ENCODE assay signal across 24 cellular contexts in the genomic region with DNA sequence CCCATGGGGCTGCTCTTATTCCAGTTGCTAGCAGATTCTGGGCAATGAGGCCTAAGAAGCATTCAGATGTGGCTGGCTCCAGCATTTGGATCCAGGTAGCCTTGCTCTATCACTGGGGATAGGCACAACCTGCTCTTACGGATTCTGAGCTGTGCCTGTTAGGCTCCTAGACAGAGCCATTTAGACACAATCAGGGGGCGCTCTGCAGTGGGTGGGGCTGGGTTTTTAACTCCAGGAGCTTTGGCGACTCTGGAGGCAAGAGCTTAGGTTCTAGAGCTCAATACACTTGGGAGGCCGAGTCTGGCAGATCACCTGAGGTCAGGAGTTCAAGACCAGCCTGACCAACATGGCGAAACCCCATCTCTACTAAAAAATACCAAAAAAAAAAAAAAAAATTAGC. TPM values are rescaled to one million over a fixed set of nuclear protein-coding genes. Genes with fewer than 3 reads are reported as not detected.
A peak's percentile ranks its signal among the peaks of the same experiment; 100 is the strongest.
DNase-seq lines count a peak whose midpoint lies in the region; ATAC-seq and TF ChIP-seq lines count a peak whose summit lies in the region.
"Had no signal": no experiment of that assay in that cellular context is flagged by ENCODE, and none has a peak within 500 bp of the region (broad histone marks: within the 10 kb centered on the region; RNA-seq: fewer than 3 reads in every experiment).

No MANE protein-coding gene starts in this region.

- no peaks in the 10 kb centered on the region for H3K9me3 ChIP-seq in DOHH2 (ENCODE audit: control insufficient read depth, insufficient read depth, low read length)
- H3K9me3 ChIP-seq in Karpas-422 (ENCODE audit: low read length): no peaks in the 10 kb centered on the region
- H3K9me3 ChIP-seq in neural progenitor cell (ENCODE audit: low read depth): no peaks in the 10 kb centered on the region
- H3K9me3 ChIP-seq in tibial artery: no peaks in the 10 kb centered on the region
- H3K9me3 ChIP-seq: suprapubic skin had no signal

- TF ChIP-seq CTCF in DOHH2 (IDR thresholded peaks at IDR 0.05; ENCODE audit: low read depth, low read length, poor library complexity, severe bottlenecking) (peak; percentile 30), brain microvascular endothelial cell (IDR thresholded peaks at IDR 0.05; ENCODE audit: low read depth, low read length, missing control alignments) (peak; percentile 47), neural progenitor cell (IDR thresholded peaks at IDR 0.05) (peak; percentile 50), tibial artery (IDR thresholded peaks at IDR 0.05) (no peak)

- H3K27me3 ChIP-seq in DOHH2 (ENCODE audit: control insufficient read depth, low read length): no peaks in the 10 kb centered on the region
- no peaks in the 10 kb centered on the region for H3K27me3 ChIP-seq in Karpas-422 (ENCODE audit: low read length)
- no peaks in the 10 kb centered on the region for H3K27me3 ChIP-seq in brain microvascular endothelial cell (replicated peaks)
- no peaks in the 10 kb centered on the region for H3K27me3 ChIP-seq in neural progenitor cell
- H3K27me3 ChIP-seq in tibial artery: peaks cover 0 to 20% of the 10 kb centered on the region in 2 donors
- H3K27me3 ChIP-seq: suprapubic skin had no signal

- ATAC-seq in left lobe of liver: no peak
- ATAC-seq: activated T-cell treated with anti-CD3 and anti-CD28 coated beads, Interleukin-2, amount 50 U/mL, for 72 hours; effector memory CD8-positive, alpha-beta T cell had no signal

- H3K4me1 ChIP-seq in DOHH2 (ENCODE audit: control insufficient read depth, low read length) (no peaks in the 10 kb centered on the region), Karpas-422 (ENCODE audit: low read length) (peaks cover 12% of the 10 kb centered on the region), neural progenitor cell (peaks cover 33% of the 10 kb centered on the region), tibial artery (no peaks in the 10 kb centered on the region)
- H3K4me1 ChIP-seq: suprapubic skin had no signal

- H3K4me3 ChIP-seq in DOHH2 (ENCODE audit: low read length) (no peak overlapping the region), Karpas-422 (ENCODE audit: low read length) (no peak overlapping the region), brain microvascular endothelial cell (ENCODE audit: low read depth, low read length) (no peak overlapping the region), neural progenitor cell (no peak overlapping the region), tibial artery (no peak overlapping the region)
- H3K4me3 ChIP-seq: SK-N-MC, suprapubic skin had no signal

- H3K36me3 Mint-ChIP-seq in neural progenitor cell: peaks cover 2% of the 10 kb centered on the region
- H3K36me3 Mint-ChIP-seq: activated naive CD8-positive, alpha-beta T cell had no signal

- intact Hi-C loops in tibial artery (cut with DNase I; ENCODE audit: low total_unique reads): no loop called here

- in situ Hi-C loops in brain microvascular endothelial cell (cut with HindIII; ENCODE audit: low pct_ligation_motif_present, low sequenced_read_pairs): no loop called here

- H3K9me2 ChIP-seq in DOHH2 (replicated peaks; ENCODE audit: control insufficient read depth, low read length) (no peaks in the 10 kb centered on the region), Karpas-422 (replicated peaks; ENCODE audit: insufficient read depth, low read length) (no peaks in the 10 kb centered on the region)

- H3K27me3 Mint-ChIP-seq in neural progenitor cell (ENCODE audit: insufficient read depth, low read depth): peaks cover 18% of the 10 kb centered on the region
- H3K27me3 Mint-ChIP-seq: activated naive CD8-positive, alpha-beta T cell had no signal

- H3K79me2 ChIP-seq in DOHH2 (ENCODE audit: control insufficient read depth, low read length): no peaks in the 10 kb centered on the region
- H3K79me2 ChIP-seq in Karpas-422 (ENCODE audit: low read length): no peaks in the 10 kb centered on the region
- no peaks in the 10 kb centered on the region for H3K79me2 ChIP-seq in neural progenitor cell (ENCODE audit: low read depth)

- H3K4me1 Mint-ChIP-seq in neural progenitor cell: peaks cover 50% of the 10 kb centered on the region

- H4K20me1 ChIP-seq in DOHH2 (ENCODE audit: control insufficient read depth, insufficient read depth, low read depth, low read length) (no peaks in the 10 kb centered on the region), Karpas-422 (ENCODE audit: insufficient read depth, low read depth, low read length) (no peaks in the 10 kb centered on the region), neural progenitor cell (ENCODE audit: low read depth) (peaks cover 8% of the 10 kb centered on the region)

- H3K4me3 Mint-ChIP-seq in neural progenitor cell: no peak overlapping the region
- H3K4me3 Mint-ChIP-seq: activated naive CD8-positive, alpha-beta T cell; activated T-cell treated with anti-CD3 and anti-CD28 coated beads, Interleukin-2, amount 50 U/mL, for 72 hours; effector memory CD8-positive, alpha-beta T cell had no signal

- H3K36me3 ChIP-seq in DOHH2 (ENCODE audit: control insufficient read depth, low read length): no peaks in the 10 kb centered on the region
- no peaks in the 10 kb centered on the region for H3K36me3 ChIP-seq in Karpas-422 (ENCODE audit: insufficient read depth, low read length)
- H3K36me3 ChIP-seq in brain microvascular endothelial cell (replicated peaks): no peaks in the 10 kb centered on the region
- H3K36me3 ChIP-seq in neural progenitor cell: no peaks in the 10 kb centered on the region
- no peaks in the 10 kb centered on the region for H3K36me3 ChIP-seq in tibial artery
- H3K36me3 ChIP-seq: suprapubic skin had no signal

- DNase-seq in Karpas-422 (peak; percentile 67), brain microvascular endothelial cell (no peak), neural progenitor cell (ENCODE audit: low spot score) (peak; percentile 47), SK-N-DZ (ENCODE audit: low spot score) (no peak), tibial artery (no peak), NCI-H1694 treated with DMSO at 0.1 percent for 48 hours (lab: John Stamatoyannopoulos, UW) (no peak), left lobe of liver (ENCODE audit: low spot score) (no peak)
- DNase-seq: activated CD4-positive, alpha-beta T cell treated with anti-CD3 and anti-CD28 coated beads, Interleukin-2, amount 50 U/mL, for 4 hours; activated T-cell treated with anti-CD3 and anti-CD28 coated beads, Interleukin-2, amount 50 U/mL, for 72 hours; central memory CD4-positive, alpha-beta T cell; effector memory CD8-positive, alpha-beta T cell; NCI-H1105; NCI-H226; stimulated activated CD4-positive, alpha-beta T cell treated with anti-CD3 and anti-CD28 coated beads, Interleukin-4, amount 100 ng/mL, for 1 hour; stimulated activated CD8-positive, alpha-beta memory T cell treated with anti-CD3 and anti-CD28 coated beads, Interleukin-4, amount 100 ng/mL, for 48 hours had no signal

- H2AFZ ChIP-seq in Karpas-422 (ENCODE audit: low read length): no peak overlapping the region
- no peak overlapping the region for H2AFZ ChIP-seq in neural progenitor cell (replicated peaks)

- H3K27ac ChIP-seq in DOHH2 (ENCODE audit: low read depth, low read length): no peak overlapping the region
- no peak overlapping the region for H3K27ac ChIP-seq in Karpas-422 (ENCODE audit: low read length)
- H3K27ac ChIP-seq in brain microvascular endothelial cell: no peak overlapping the region
- H3K27ac ChIP-seq in neural progenitor cell: no peak overlapping the region
- H3K27ac ChIP-seq in tibial artery: no peak overlapping the region
- H3K27ac ChIP-seq: HL-60, SK-N-MC, suprapubic skin had no signal

- H3K27ac Mint-ChIP-seq in neural progenitor cell: no peak overlapping the region
- H3K27ac Mint-ChIP-seq: activated naive CD8-positive, alpha-beta T cell; activated T-cell treated with anti-CD3 and anti-CD28 coated beads, Interleukin-2, amount 50 U/mL, for 72 hours; effector memory CD8-positive, alpha-beta T cell had no signal

- H3K4me2 ChIP-seq in DOHH2 (ENCODE audit: low read length) (no peak overlapping the region), Karpas-422 (ENCODE audit: low read depth, low read length, poor library complexity, severe bottlenecking) (no peak overlapping the region), neural progenitor cell (no peak overlapping the region)

- no peaks in the 10 kb centered on the region for H3K9me3 Mint-ChIP-seq in neural progenitor cell
- H3K9me3 Mint-ChIP-seq: activated T-cell treated with anti-CD3 and anti-CD28 coated beads, Interleukin-2, amount 50 U/mL, for 72 hours; effector memory CD8-positive, alpha-beta T cell had no signal

- no peaks in the 10 kb centered on the region for H3F3A ChIP-seq in DOHH2 (ENCODE audit: control insufficient read depth, insufficient read depth)
- H3F3A ChIP-seq in neural progenitor cell (ENCODE audit: low read depth): peaks cover 26% of the 10 kb centered on the region

- H3K9ac ChIP-seq in Karpas-422 (ENCODE audit: low read length) (no peak overlapping the region), neural progenitor cell (no peak overlapping the region)

RNA-seq across cellular contexts. Expression of gene KCNC1, which starts 32.0 kb away (rescaled TPM):
- total RNA-seq in Karpas-422 (2014; rRNA removed; shearing (Covaris generic); ENCODE audit: low replicate concordance): not detected in 2 replicates
- 0.04 and 0.59 TPM in 2 replicates for total RNA-seq in neural progenitor cell (ENCODE audit: low replicate concordance)
- 3.6 and 3.8 TPM in 2 replicates for polyA plus RNA-seq in SK-N-DZ (2014; cell fraction: cytosol; rRNA removed)
- polyA plus RNA-seq in SK-N-DZ (2014; cell fraction: nucleus; rRNA removed): 4.2 and 14.3 TPM in 2 replicates
- total RNA-seq in left lobe of liver: not detected
- total RNA-seq: activated T-cell treated with anti-CD3 and anti-CD28 coated beads, Interleukin-2, amount 50 U/mL, for 72 hours; fibroblast of villous mesenchyme; mucosa of gallbladder; omental fat pad; suprapubic skin had no signal
- polyA plus RNA-seq: BJ had no signal

RNA-seq across cellular contexts. Expression of gene MYOD1, which starts 47.2 kb away (rescaled TPM):
- total RNA-seq in Karpas-422 (2014; rRNA removed; shearing (Covaris generic); ENCODE audit: low replicate concordance): not detected in 2 replicates
- not detected in 2 replicates for total RNA-seq in neural progenitor cell (ENCODE audit: low replicate concordance)
- polyA plus RNA-seq in SK-N-DZ (2014; cell fraction: cytosol; rRNA removed): 0.13 TPM in 1 of 2 replicates, not detected in the other
- polyA plus RNA-seq in SK-N-DZ (2014; cell fraction: nucleus; rRNA removed): 0.15 TPM in 1 of 2 replicates, not detected in the other
- total RNA-seq in left lobe of liver: not detected
- total RNA-seq: activated T-cell treated with anti-CD3 and anti-CD28 coated beads, Interleukin-2, amount 50 U/mL, for 72 hours; mucosa of gallbladder; omental fat pad; suprapubic skin had no signal
- polyA plus RNA-seq: BJ had no signal

Comparison
In these comparisons a context has a peak if more than half of its experiments do, and no peak if none do; other contexts are left out.
1. CTCF ChIP-seq: peak in DOHH2 (single experiment), brain microvascular endothelial cell (single experiment) and neural progenitor cell (single experiment); none in tibial artery (0 of 2).
2. DNase-seq: peak in Karpas-422 (single experiment) and neural progenitor cell (single experiment); none in brain microvascular endothelial cell (single experiment), SK-N-DZ (single experiment), tibial artery (0 of 2), NCI-H1694 treated with DMSO at 0.1 percent for 48 hours (single experiment) and left lobe of liver (single experiment).